Comparison of ENCODE assay signal across 7 cellular contexts in the genomic region with DNA sequence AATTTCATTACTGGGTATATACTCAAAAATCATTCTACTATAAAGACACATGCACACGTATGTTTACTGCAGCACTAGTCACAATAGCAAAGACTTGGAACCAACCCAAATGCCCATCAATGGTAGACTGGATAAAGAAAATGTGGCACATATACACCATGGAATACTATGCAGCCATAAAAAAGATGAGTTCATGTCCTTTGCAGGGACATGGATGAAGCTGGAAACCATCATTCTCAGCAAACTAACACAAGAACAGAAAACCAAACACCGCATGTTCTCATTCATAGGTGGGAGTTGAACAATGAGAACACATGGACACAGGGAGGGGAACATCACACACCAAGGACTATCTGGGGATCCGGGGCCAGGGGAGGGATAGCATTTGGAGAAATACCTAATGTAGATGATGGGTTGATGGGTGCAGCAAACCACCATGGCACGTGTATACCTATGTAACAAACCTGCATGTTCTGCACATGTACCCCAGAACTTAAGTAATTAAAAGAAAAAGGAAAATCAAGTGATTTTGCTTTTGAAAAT. TPM values are rescaled to one million over a fixed set of nuclear protein-coding genes. Genes with fewer than 3 reads are reported as not detected.
"Had no signal": no experiment of that assay in that cellular context is flagged by ENCODE, and none has a peak within 500 bp of the region (broad histone marks: within the 10 kb centered on the region; RNA-seq: fewer than 3 reads in every experiment).

No MANE protein-coding gene starts in this region.

RNA-seq across cellular contexts. Expression of gene CST7, which starts 0.6 kb away (rescaled TPM):
- total RNA-seq: bronchial epithelial cell, cerebellum, endothelial cell of umbilical vein, kidney epithelial cell, lung microvascular endothelial cell, mesothelial cell of epicardium, osteocyte had no signal
